ENCODE assay signal across 9 cellular contexts in the genomic region with DNA sequence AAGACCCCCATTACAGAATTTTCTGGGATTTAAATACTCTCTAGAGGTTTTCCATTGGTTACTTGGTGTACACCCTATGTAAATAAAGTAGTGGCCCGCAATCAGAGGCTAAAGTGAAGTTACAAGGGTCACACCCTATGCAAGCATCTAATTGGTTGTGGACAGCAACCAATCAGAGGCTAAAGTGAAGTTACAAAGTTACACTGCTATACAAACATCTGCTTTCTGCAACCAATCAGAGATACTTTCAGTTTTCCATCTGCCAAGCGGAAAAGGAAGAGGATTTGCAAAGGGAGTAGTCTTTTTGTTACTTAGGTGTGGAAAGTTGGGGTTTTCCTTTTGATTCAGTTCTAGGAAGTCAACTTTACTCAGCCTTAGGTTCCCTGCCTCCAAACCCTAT. TPM values are rescaled to one million over a fixed set of nuclear protein-coding genes. Genes with fewer than 3 reads are reported as not detected.
DNase-seq lines count a peak whose midpoint lies in the region; ATAC-seq, FAIRE-seq and TF ChIP-seq lines count a peak whose summit lies in the region.
"Had no signal": no experiment of that assay in that cellular context is flagged by ENCODE, and none has a peak within 500 bp of the region (broad histone marks: within the 10 kb centered on the region; RNA-seq: fewer than 3 reads in every experiment).

No MANE protein-coding gene starts in this region.

- ATAC-seq in IMR-90 (ENCODE audit: low read depth) (no peak), omental fat pad (ENCODE audit: low FRiP score) (no peak)

- intact Hi-C loops in IMR-90 (cut with micrococcal nuclease) = loop anchor here (10.0 kb wide), 1 partner anchor 107 kb away; a partner anchor contains a TSS

- CTCF ChIA-PET in IMR-90 (lab: Yijun Ruan, JAX) = no interaction called here

- H3K4ac ChIP-seq in IMR-90 (ENCODE audit: low read depth, low read length) = no peak overlapping the region
- H3K4ac ChIP-seq in mesenchymal stem cell (ENCODE audit: low read depth in 1 of 2, low read length in 2 of 2) = no peak overlapping the region

- no peak overlapping the region for H2BK12ac ChIP-seq in mesenchymal stem cell (ENCODE audit: low read length in 2 of 2)

- H3K9me3 ChIP-seq in IMR-90 (ENCODE audit: control insufficient read depth, insufficient read depth, low read length) (no peaks in the 10 kb centered on the region), mesenchymal stem cell (ENCODE audit: control insufficient read depth, low read length) (no peaks in the 10 kb centered on the region)

- H3K4me3 ChIP-seq in IMR-90 (ENCODE audit: insufficient read depth, low read depth, low read length) (no peak overlapping the region), bronchial epithelial cell (ENCODE audit: low read depth, low read length) (no peak overlapping the region), mesenchymal stem cell (ENCODE audit: insufficient read depth in 1 of 2, low read depth in 1 of 2, low read length in 2 of 2) (peak overlapping the region in 1 of 2 experiments; percentile 34)
- H3K4me3 ChIP-seq: SK-N-MC had no signal

- no peak overlapping the region for H2AK9ac ChIP-seq in IMR-90 (replicated peaks; ENCODE audit: low read depth, low read length, poor library complexity)

- H3K4me1 ChIP-seq in IMR-90 (ENCODE audit: control insufficient read depth, insufficient read depth, low read length) (no peaks in the 10 kb centered on the region), mesenchymal stem cell (ENCODE audit: control insufficient read depth, insufficient read depth, low read depth, low read length) (no peaks in the 10 kb centered on the region)

- H3K79me1 ChIP-seq in IMR-90 (ENCODE audit: low read depth in 1 of 2, low read length in 2 of 2) = no peaks in the 10 kb centered on the region
- H3K79me1 ChIP-seq in mesenchymal stem cell (replicated peaks; ENCODE audit: low read length, poor library complexity, severe bottlenecking) = no peaks in the 10 kb centered on the region

- no peak overlapping the region for H3K18ac ChIP-seq in IMR-90 (ENCODE audit: low read depth, low read length)
- H3K18ac ChIP-seq in mesenchymal stem cell (ENCODE audit: low read depth in 1 of 2, low read length in 2 of 2) = no peak overlapping the region

- POLR2A ChIA-PET in IMR-90 (lab: Charles Lee; ENCODE audit: unreplicated experiment) = no interaction called here

- no peak overlapping the region for H3K9ac ChIP-seq in IMR-90 (ENCODE audit: low read depth, low read length)
- H3K9ac ChIP-seq in mesenchymal stem cell (ENCODE audit: low read length) = peak overlapping the region; percentile 49

- H2BK120ac ChIP-seq in IMR-90 (ENCODE audit: low read depth, low read length) (no peak overlapping the region), mesenchymal stem cell (ENCODE audit: low read depth, low read length) (no peak overlapping the region)

- H2AFZ ChIP-seq in IMR-90 (replicated peaks; ENCODE audit: low read length, poor library complexity) (no peak overlapping the region), mesenchymal stem cell (ENCODE audit: low read depth, low read length) (no peak overlapping the region)

- H3K9me1 ChIP-seq in IMR-90 (ENCODE audit: insufficient read depth, low read length) = no peaks in the 10 kb centered on the region

- no peak for FAIRE-seq in bronchial epithelial cell (lab: Jason Lieb, UNC)

- H3K27ac ChIP-seq in IMR-90 (ENCODE audit: insufficient read depth, low read length) (no peak overlapping the region), mesenchymal stem cell (ENCODE audit: low read length, poor library complexity, severe bottlenecking) (no peak overlapping the region)
- H3K27ac ChIP-seq: SK-N-MC had no signal

- H3K27me3 ChIP-seq in IMR-90 (ENCODE audit: control insufficient read depth, insufficient read depth, low read length) (no peaks in the 10 kb centered on the region), bronchial epithelial cell (ENCODE audit: control insufficient read depth, insufficient read depth, low read length) (no peaks in the 10 kb centered on the region), mesenchymal stem cell (ENCODE audit: control insufficient read depth in 1 of 2, insufficient read depth in 1 of 2, low read length in 2 of 2) (no peaks in the 10 kb centered on the region)

- no peak overlapping the region for H4K91ac ChIP-seq in IMR-90 (ENCODE audit: insufficient read depth, low read depth, low read length)
- no peak overlapping the region for H4K91ac ChIP-seq in mesenchymal stem cell (ENCODE audit: low read length)

- no peak overlapping the region for H4K5ac ChIP-seq in IMR-90 (ENCODE audit: low read depth, low read length)

- WGBS in IMR-90 (ENCODE audit: extremely low coverage in 2 of 2, insufficient read length in 1 of 2), 2 experiments = no CpG with 5 or more reads among the region's 2 CpGs
- WGBS in mesenchymal stem cell = 100% methylated on average over 1 of the region's 2 CpGs

- H2BK15ac ChIP-seq in IMR-90 (ENCODE audit: low read depth, low read length) (no peak overlapping the region), mesenchymal stem cell (ENCODE audit: low read depth, poor library complexity, severe bottlenecking) (no peak overlapping the region)

- H3K4me2 ChIP-seq in IMR-90 (ENCODE audit: low read depth, low read length) (0 out of 2 replicates have a peak overlapping the region, but pooled peaks have one; percentile 23), mesenchymal stem cell (ENCODE audit: low read length, poor library complexity, severe bottlenecking) (no peak overlapping the region)

- H3K14ac ChIP-seq in IMR-90 (replicated peaks; ENCODE audit: low read depth, low read length) (no peak overlapping the region), mesenchymal stem cell (ENCODE audit: low read length in 2 of 2) (no peak overlapping the region)

- H3K23ac ChIP-seq in IMR-90 (ENCODE audit: low read depth, low read length) (no peak overlapping the region), mesenchymal stem cell (ENCODE audit: low read length in 2 of 2) (no peak overlapping the region)

- H2BK20ac ChIP-seq in IMR-90 (ENCODE audit: low read depth, low read length) = no peak overlapping the region

- H3K56ac ChIP-seq in IMR-90 (ENCODE audit: extremely low read depth, insufficient read depth, low read length) = no peak overlapping the region

- in situ Hi-C loops in IMR-90 (cut with MboI; ENCODE audit: low sequenced_read_pairs) = no loop called here

- H4K8ac ChIP-seq in IMR-90 (ENCODE audit: low read depth in 2 of 2, low read length in 2 of 2) (no peak overlapping the region), mesenchymal stem cell (ENCODE audit: low read length) (no peak overlapping the region)

- dilution Hi-C loops in IMR-90 (cut with HindIII; ENCODE audit: low sequenced_read_pairs, unreplicated experiment) = no loop called here

- no peak for TF ChIP-seq CTCF in IMR-90 (conservative IDR thresholded peaks at IDR 0.05; ENCODE audit: low read depth, low read length)
- no peak for TF ChIP-seq CTCF in bronchial epithelial cell (IDR thresholded peaks at IDR 0.05; ENCODE audit: insufficient read depth, low read length, severe bottlenecking)
- TF ChIP-seq CTCF in omental fat pad (IDR thresholded peaks at IDR 0.05) = no peak

- H2BK5ac ChIP-seq in IMR-90 (ENCODE audit: low read depth, low read length, poor library complexity, severe bottlenecking) (no peak overlapping the region), mesenchymal stem cell (ENCODE audit: low read depth, low read length, poor library complexity, severe bottlenecking) (no peak overlapping the region)

- DNase-seq in AML-193 (lab: John Stamatoyannopoulos, UW) = peak; percentile 67 to 71
- peak; percentile 14 for DNase-seq in IMR-90
- peak; percentile 18 for DNase-seq in bronchial epithelial cell (ENCODE audit: low read depth)
- peak; percentile 15 for DNase-seq in mesenchymal stem cell
- no peak for DNase-seq in omental fat pad (ENCODE audit: low spot score)
- DNase-seq in NCI-H2227 treated with DMSO at 0.1 percent for 48 hours (lab: John Stamatoyannopoulos, UW) = no peak
- no peak for DNase-seq in activated CD8-positive, alpha-beta memory T cell treated with anti-CD3 and anti-CD28 coated beads for 24 hours
- DNase-seq in HCEC 1CT = no peak

- no peak for TF ChIP-seq POLR2A in IMR-90 (IDR thresholded peaks at IDR 0.05; ENCODE audit: low read depth, low read length)

- no TSS peak for BruUV-seq in IMR-90 (replicated peaks; lab: Mats Ljungman, UMichigan)

- H3K36me3 ChIP-seq in IMR-90 (ENCODE audit: control insufficient read depth, insufficient read depth, low read length) = no peaks in the 10 kb centered on the region
- no peaks in the 10 kb centered on the region for H3K36me3 ChIP-seq in bronchial epithelial cell (ENCODE audit: control insufficient read depth, insufficient read depth, low read length)
- no peaks in the 10 kb centered on the region for H3K36me3 ChIP-seq in mesenchymal stem cell (ENCODE audit: control insufficient read depth in 1 of 2, insufficient read depth in 2 of 2, low read depth in 1 of 2, low read length in 2 of 2)

- H4K20me1 ChIP-seq in IMR-90 (ENCODE audit: insufficient read depth, low read length) = peaks cover 20% of the 10 kb centered on the region

- TF ChIP-seq RAD21 in IMR-90 (IDR thresholded peaks at IDR 0.05; ENCODE audit: low read length) = no peak

- no peak overlapping the region for H2AK5ac ChIP-seq in IMR-90 (ENCODE audit: low read depth, low read length)
- no peak overlapping the region for H2AK5ac ChIP-seq in mesenchymal stem cell (ENCODE audit: low read length, severe bottlenecking)

TF ChIP-seq in IMR-90, 13 proteins besides CTCF, POLR2A, EP300 and RAD21 (continues in another document):
- TF ChIP-seq NFE2L2 (IDR thresholded peaks at IDR 0.05; ENCODE audit: low read depth, low read length) (no peak), FOS (IDR thresholded peaks at IDR 0.05; ENCODE audit: low read depth, low read length) (no peak), MAZ (IDR thresholded peaks at IDR 0.05; ENCODE audit: borderline replicate concordance, low read depth, low read length) (no peak), RFX5 (IDR thresholded peaks at IDR 0.05; ENCODE audit: low read depth, low read length) (no peak), MXI1 (IDR thresholded peaks at IDR 0.05; ENCODE audit: borderline replicate concordance, low read depth, low read length) (no peak)

RNA-seq across cellular contexts. Expression of a gene that starts 2.0 kb away (rescaled TPM):
- total RNA-seq in IMR-90 (2012; rRNA removed) = 73.8 and 96.1 TPM in 2 replicates
- 20.3 and 20.7 TPM in 2 replicates for polyA plus RNA-seq in IMR-90 (2012; rRNA removed)
- 3.5 and 4.6 TPM in 2 replicates for polyA plus RNA-seq in IMR-90 (2012; cell fraction: cytosol; rRNA removed)
- polyA plus RNA-seq in IMR-90 (2012; cell fraction: nucleus; rRNA removed; ENCODE audit: low replicate concordance) = 9.4 and 68.7 TPM in 2 replicates
- 37.6 and 41.2 TPM in 2 replicates for total RNA-seq in bronchial epithelial cell
- polyA plus RNA-seq in mesenchymal stem cell (2013, experiment 1 of 2) = 42.9 TPM
- polyA plus RNA-seq in mesenchymal stem cell (2013, experiment 2 of 2) = 42.7 TPM
- 10 to 100 TPM; 62.6 to 93.6 (median 70.7) TPM for total RNA-seq in omental fat pad

Comparison
In these comparisons a context has a peak if more than half of its experiments do, and no peak if none do; other contexts are left out.
1. DNase-seq: peak in AML-193 (2 of 2), IMR-90 (single experiment), bronchial epithelial cell (single experiment) and mesenchymal stem cell (single experiment); none in omental fat pad (single experiment), NCI-H2227 treated with DMSO at 0.1 percent for 48 hours (single experiment), activated CD8-positive, alpha-beta memory T cell treated with anti-CD3 and anti-CD28 coated beads for 24 hours (single experiment) and HCEC 1CT (single experiment).